8 cellular contexts compared by ENCODE assay signal in genomic region chr5:134026521-134027202, GRCh38. TPM values are rescaled to one million over a fixed set of nuclear protein-coding genes. Genes with fewer than 3 reads are reported as not detected.
DNase-seq lines count a peak whose midpoint lies in the region; ATAC-seq and TF ChIP-seq lines count a peak whose summit lies in the region.

No MANE protein-coding gene starts in this region.

- DNase-seq in DMS53 treated with DMSO at 0.1 percent for 48 hours (lab: John Stamatoyannopoulos, UW; ENCODE audit: unreplicated experiment) (peak; percentile 33), NCI-H1436 (lab: John Stamatoyannopoulos, UW) (peak; percentile 70), T-helper 1 cell (peak in 3 of 5 donors; percentile 24 to 47 (median 34)), brain microvascular endothelial cell (peak; percentile 71), left lung (no peak), upper lobe of right lung (no peak)

- no peaks in the 10 kb centered on the region for H3K9me3 ChIP-seq in left lung
- no peaks in the 10 kb centered on the region for H3K9me3 ChIP-seq in upper lobe of right lung

- H3K36me3 ChIP-seq in brain microvascular endothelial cell (replicated peaks) (no peaks in the 10 kb centered on the region), left lung (no peaks in the 10 kb centered on the region), upper lobe of right lung (no peaks in the 10 kb centered on the region)

- H3K4me3 ChIP-seq in brain microvascular endothelial cell (ENCODE audit: low read depth, low read length) = no peak overlapping the region
- no peak overlapping the region for H3K4me3 ChIP-seq in left lung
- H3K4me3 ChIP-seq in upper lobe of right lung = no peak overlapping the region

- H3K27me3 ChIP-seq in brain microvascular endothelial cell (replicated peaks) = no peaks in the 10 kb centered on the region
- peaks cover 0 to 7% of the 10 kb centered on the region in 2 donors for H3K27me3 ChIP-seq in left lung
- no peaks in the 10 kb centered on the region for H3K27me3 ChIP-seq in upper lobe of right lung

- in situ Hi-C loops in brain microvascular endothelial cell (cut with HindIII; ENCODE audit: low pct_ligation_motif_present, low sequenced_read_pairs) = loop anchor here (25.0 kb wide), 1 partner anchor 111 kb away; no protein-coding TSS in a partner anchor

- H3K27ac ChIP-seq in brain microvascular endothelial cell = no peak overlapping the region
- H3K27ac ChIP-seq in left lung = no peak overlapping the region
- H3K27ac ChIP-seq in upper lobe of right lung = no peak overlapping the region

- TF ChIP-seq CTCF in brain microvascular endothelial cell (IDR thresholded peaks at IDR 0.05; ENCODE audit: low read depth, low read length, missing control alignments) (peak; percentile 80), left lung (IDR thresholded peaks at IDR 0.05) (peak; percentile 11 to 23), upper lobe of right lung (IDR thresholded peaks at IDR 0.05) (peak; percentile 19)

- intact Hi-C loops in left lung (cut with DNase I) = no loop called here
- intact Hi-C loops in upper lobe of right lung (cut with DNase I) = no loop called here

- H3K4me1 ChIP-seq in left lung (no peaks in the 10 kb centered on the region), upper lobe of right lung (no peaks in the 10 kb centered on the region)

- ATAC-seq in GM21825 (IDR thresholded peaks at IDR 0.05; ENCODE audit: unreplicated experiment) = peak; percentile 55
- ATAC-seq in left lung = peak; percentile 77
- ATAC-seq in upper lobe of right lung = peak; percentile 72
- ATAC-seq in GM19455 (IDR thresholded peaks at IDR 0.05; ENCODE audit: unreplicated experiment) = no peak

RNA-seq across cellular contexts. Expression of gene VDAC1, which starts 21.9 kb away (rescaled TPM):
- total RNA-seq in left lung = 100 to 1,000 TPM; 144 to 186 TPM
- 112 TPM for total RNA-seq in upper lobe of right lung

RNA-seq across cellular contexts. Expression of gene C5orf15, which starts 58.2 kb away (rescaled TPM):
- total RNA-seq in left lung (10 to 100 TPM; 34.7 to 43.8 TPM), upper lobe of right lung (33.4 TPM)

Comparison
In these comparisons a context has a peak if more than half of its experiments do, and no peak if none do; other contexts are left out.
1. DNase-seq: peak in DMS53 treated with DMSO at 0.1 percent for 48 hours (single experiment), NCI-H1436 (single experiment), T-helper 1 cell (3 of 5) and brain microvascular endothelial cell (single experiment); none in left lung (0 of 2) and upper lobe of right lung (single experiment).
2. CTCF ChIP-seq: peak in every context shown above with its lines; median percentile 80 in brain microvascular endothelial cell; 19 in upper lobe of right lung; 17 in left lung.